In the genomic region with DNA sequence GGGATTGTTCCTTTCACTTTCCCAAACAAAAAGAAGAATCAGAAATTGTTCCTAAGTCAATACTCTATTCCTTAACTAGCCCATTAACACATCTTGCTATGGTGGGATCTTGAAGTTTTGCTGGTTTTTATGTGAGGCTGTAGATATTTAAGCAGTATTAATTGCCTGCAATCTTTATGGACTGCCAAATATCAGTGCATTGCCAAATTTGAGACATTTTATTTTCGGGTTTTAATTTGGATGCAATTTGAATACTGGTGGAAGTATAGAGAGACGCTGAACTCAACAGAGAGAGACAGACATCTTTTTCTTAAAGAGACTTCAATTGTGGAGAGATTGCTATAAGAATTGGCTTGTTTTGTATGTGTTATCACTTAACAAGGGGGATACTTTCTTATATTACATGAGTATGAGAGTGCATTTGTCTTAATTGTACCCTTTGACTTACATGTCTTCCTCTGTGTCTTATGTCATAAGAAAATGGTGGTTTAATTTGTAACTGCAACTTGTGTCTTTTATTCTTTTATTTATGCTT, we compare ENCODE assay signal across 1 cellular context.
TF ChIP-seq lines count a peak whose summit lies in the region.

No MANE protein-coding gene starts in this region.

TF ChIP-seq in WTC11, 78 proteins besides CTCF, POLR2A, EP300 and RAD21 (continued from another document):
- TF ChIP-seq, protein P1, sequence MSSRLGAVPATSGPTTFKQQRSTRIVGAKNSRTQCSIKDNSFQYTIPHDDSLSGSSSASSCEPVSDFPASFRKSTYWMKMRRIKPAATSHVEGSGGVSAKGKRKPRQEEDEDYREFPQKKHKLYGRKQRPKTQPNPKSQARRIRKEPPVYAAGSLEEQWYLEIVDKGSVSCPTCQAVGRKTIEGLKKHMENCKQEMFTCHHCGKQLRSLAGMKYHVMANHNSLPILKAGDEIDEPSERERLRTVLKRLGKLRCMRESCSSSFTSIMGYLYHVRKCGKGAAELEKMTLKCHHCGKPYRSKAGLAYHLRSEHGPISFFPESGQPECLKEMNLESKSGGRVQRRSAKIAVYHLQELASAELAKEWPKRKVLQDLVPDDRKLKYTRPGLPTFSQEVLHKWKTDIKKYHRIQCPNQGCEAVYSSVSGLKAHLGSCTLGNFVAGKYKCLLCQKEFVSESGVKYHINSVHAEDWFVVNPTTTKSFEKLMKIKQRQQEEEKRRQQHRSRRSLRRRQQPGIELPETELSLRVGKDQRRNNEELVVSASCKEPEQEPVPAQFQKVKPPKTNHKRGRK (CRISPR knock-in tag; IDR thresholded peaks at IDR 0.05; ENCODE audit: borderline replicate concordance) = no peak
- TF ChIP-seq, protein P2, sequence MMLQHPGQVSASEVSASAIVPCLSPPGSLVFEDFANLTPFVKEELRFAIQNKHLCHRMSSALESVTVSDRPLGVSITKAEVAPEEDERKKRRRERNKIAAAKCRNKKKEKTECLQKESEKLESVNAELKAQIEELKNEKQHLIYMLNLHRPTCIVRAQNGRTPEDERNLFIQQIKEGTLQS (CRISPR knock-in tag; conservative IDR thresholded peaks at IDR 0.05) = no peak
- no peak for TF ChIP-seq KAT7 (CRISPR knock-in tag; IDR thresholded peaks at IDR 0.05; ENCODE audit: borderline replicate concordance)
- no peak for TF ChIP-seq CBFB (CRISPR knock-in tag; IDR thresholded peaks at IDR 0.05; ENCODE audit: low read depth)
- TF ChIP-seq, protein P3, sequence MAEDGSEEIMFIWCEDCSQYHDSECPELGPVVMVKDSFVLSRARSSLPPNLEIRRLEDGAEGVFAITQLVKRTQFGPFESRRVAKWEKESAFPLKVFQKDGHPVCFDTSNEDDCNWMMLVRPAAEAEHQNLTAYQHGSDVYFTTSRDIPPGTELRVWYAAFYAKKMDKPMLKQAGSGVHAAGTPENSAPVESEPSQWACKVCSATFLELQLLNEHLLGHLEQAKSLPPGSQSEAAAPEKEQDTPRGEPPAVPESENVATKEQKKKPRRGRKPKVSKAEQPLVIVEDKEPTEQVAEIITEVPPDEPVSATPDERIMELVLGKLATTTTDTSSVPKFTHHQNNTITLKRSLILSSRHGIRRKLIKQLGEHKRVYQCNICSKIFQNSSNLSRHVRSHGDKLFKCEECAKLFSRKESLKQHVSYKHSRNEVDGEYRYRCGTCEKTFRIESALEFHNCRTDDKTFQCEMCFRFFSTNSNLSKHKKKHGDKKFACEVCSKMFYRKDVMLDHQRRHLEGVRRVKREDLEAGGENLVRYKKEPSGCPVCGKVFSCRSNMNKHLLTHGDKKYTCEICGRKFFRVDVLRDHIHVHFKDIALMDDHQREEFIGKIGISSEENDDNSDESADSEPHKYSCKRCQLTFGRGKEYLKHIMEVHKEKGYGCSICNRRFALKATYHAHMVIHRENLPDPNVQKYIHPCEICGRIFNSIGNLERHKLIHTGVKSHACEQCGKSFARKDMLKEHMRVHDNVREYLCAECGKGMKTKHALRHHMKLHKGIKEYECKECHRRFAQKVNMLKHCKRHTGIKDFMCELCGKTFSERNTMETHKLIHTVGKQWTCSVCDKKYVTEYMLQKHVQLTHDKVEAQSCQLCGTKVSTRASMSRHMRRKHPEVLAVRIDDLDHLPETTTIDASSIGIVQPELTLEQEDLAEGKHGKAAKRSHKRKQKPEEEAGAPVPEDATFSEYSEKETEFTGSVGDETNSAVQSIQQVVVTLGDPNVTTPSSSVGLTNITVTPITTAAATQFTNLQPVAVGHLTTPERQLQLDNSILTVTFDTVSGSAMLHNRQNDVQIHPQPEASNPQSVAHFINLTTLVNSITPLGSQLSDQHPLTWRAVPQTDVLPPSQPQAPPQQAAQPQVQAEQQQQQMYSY (CRISPR knock-in tag; IDR thresholded peaks at IDR 0.05) = no peak
- TF ChIP-seq NFYB (CRISPR knock-in tag; conservative IDR thresholded peaks at IDR 0.05; ENCODE audit: low read depth) = no peak
